ENCODE assay signal across 10 cellular contexts in the genomic region with DNA sequence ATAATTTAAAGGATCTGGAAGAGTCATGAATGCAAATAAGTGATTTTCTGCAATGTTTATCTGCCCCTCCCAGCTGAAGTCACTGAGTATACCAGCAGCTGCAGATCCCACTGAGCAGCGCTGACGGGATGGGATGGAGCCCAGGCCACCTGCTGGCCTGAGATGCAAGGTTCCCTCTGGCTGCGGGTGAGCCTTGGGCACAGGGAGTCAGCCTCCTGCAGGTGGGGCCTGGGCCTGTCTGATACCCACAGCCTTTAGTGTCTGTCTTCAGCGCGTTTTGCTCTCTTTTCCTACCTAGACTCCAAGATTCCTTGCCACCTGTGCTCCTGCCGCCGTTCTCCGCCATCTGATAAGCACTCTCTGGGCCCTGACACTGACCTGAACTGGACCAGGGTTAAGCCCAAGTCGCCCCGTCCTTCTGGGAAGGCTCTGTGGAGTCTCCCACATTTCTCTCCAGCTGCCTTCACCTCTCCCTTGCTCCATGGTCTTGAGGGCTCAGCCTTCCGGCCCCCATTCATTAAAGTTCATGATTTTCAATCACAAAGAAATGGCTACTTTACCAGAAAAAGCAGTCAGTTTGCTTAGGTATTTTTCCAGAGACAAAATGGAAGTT.
DNase-seq lines count a peak whose midpoint lies in the region; ATAC-seq and TF ChIP-seq lines count a peak whose summit lies in the region.
"Had no signal": no experiment of that assay in that cellular context is flagged by ENCODE, and none has a peak within 500 bp of the region (broad histone marks: within the 10 kb centered on the region; RNA-seq: fewer than 3 reads in every experiment).

No MANE protein-coding gene starts in this region.

- no peaks in the 10 kb centered on the region for H3K9me3 ChIP-seq in SJCRH30 (replicated peaks)
- H3K9me3 ChIP-seq in upper lobe of left lung: no peaks in the 10 kb centered on the region
- H3K9me3 ChIP-seq: sigmoid colon had no signal

- H3K36me3 ChIP-seq in SJCRH30 (no peaks in the 10 kb centered on the region), upper lobe of left lung (no peaks in the 10 kb centered on the region)
- H3K36me3 ChIP-seq: sigmoid colon had no signal

- H3K27ac Mint-ChIP-seq in T-cell: no peak overlapping the region
- H3K27ac Mint-ChIP-seq: activated naive CD8-positive, alpha-beta T cell treated with anti-CD3 and anti-CD28 coated beads, Interleukin-2, amount 10 ng/mL, durations not matched to agents 7 days and 5 days had no signal

- no peak overlapping the region for H3K4me3 Mint-ChIP-seq in T-cell
- H3K4me3 Mint-ChIP-seq: activated naive CD8-positive, alpha-beta T cell treated with anti-CD3 and anti-CD28 coated beads, Interleukin-2, amount 10 ng/mL, durations not matched to agents 7 days and 5 days had no signal

- 89 to 90% methylated on average over 11 of the region's 11 CpGs for WGBS in upper lobe of left lung, 2 donors

- POLR2A ChIA-PET in HEK293T (lab: Yijun Ruan, JAX): no interaction called here
- POLR2A ChIA-PET in T-cell (lab: Charles Lee): interaction anchor here in 1 of 2 donors (0.6 kb wide), 1 partner anchor 123 kb away, joined by 6 read pairs; no protein-coding TSS in a partner anchor

- H3K36me3 Mint-ChIP-seq in T-cell: no peaks in the 10 kb centered on the region
- H3K36me3 Mint-ChIP-seq: activated naive CD8-positive, alpha-beta T cell treated with anti-CD3 and anti-CD28 coated beads, Interleukin-2, amount 10 ng/mL, durations not matched to agents 7 days and 5 days had no signal

- no peak for TF ChIP-seq CTCF in upper lobe of left lung (IDR thresholded peaks at IDR 0.05)
- no peak for TF ChIP-seq CTCF in coronary artery (IDR thresholded peaks at IDR 0.05)

- CTCF ChIA-PET in HEK293T (lab: Yijun Ruan, JAX) (interaction anchor here (1.0 kb wide), 1 partner anchor 221 kb away, joined by 3 read pairs; no protein-coding TSS in a partner anchor), T-cell (lab: Charles Lee) (no interaction called here)

- H3K4me1 Mint-ChIP-seq in T-cell: no peaks in the 10 kb centered on the region
- H3K4me1 Mint-ChIP-seq: activated naive CD8-positive, alpha-beta T cell treated with anti-CD3 and anti-CD28 coated beads, Interleukin-2, amount 10 ng/mL, durations not matched to agents 7 days and 5 days had no signal

- TF ChIP-seq EP300 in upper lobe of left lung (IDR thresholded peaks at IDR 0.05): no peak

- H3K27me3 ChIP-seq in SJCRH30: no peaks in the 10 kb centered on the region
- H3K27me3 ChIP-seq in upper lobe of left lung: no peaks in the 10 kb centered on the region
- H3K27me3 ChIP-seq: sigmoid colon had no signal

- no peak for ATAC-seq in T-cell (replicated peaks in 1 of 4)
- no peak for ATAC-seq in upper lobe of left lung (ENCODE audit: low FRiP score in 2 of 2)

- peaks cover 0 to 34% (median 8%) of the 10 kb centered on the region in 3 donors for H3K9me3 Mint-ChIP-seq in T-cell
- H3K9me3 Mint-ChIP-seq: activated naive CD8-positive, alpha-beta T cell treated with anti-CD3 and anti-CD28 coated beads, Interleukin-2, amount 10 ng/mL, durations not matched to agents 7 days and 5 days had no signal

- H3K4me1 ChIP-seq in SJCRH30 (peaks cover 13% of the 10 kb centered on the region), upper lobe of left lung (no peaks in the 10 kb centered on the region)

- H3K27ac ChIP-seq in SJCRH30 (no peak overlapping the region), upper lobe of left lung (no peak overlapping the region), coronary artery (no peak overlapping the region)
- H3K27ac ChIP-seq: sigmoid colon had no signal

- H3K27me3 Mint-ChIP-seq in T-cell: no peaks in the 10 kb centered on the region
- H3K27me3 Mint-ChIP-seq: activated naive CD8-positive, alpha-beta T cell treated with anti-CD3 and anti-CD28 coated beads, Interleukin-2, amount 10 ng/mL, durations not matched to agents 7 days and 5 days had no signal

- H3K4me3 ChIP-seq in SJCRH30 (no peak overlapping the region), upper lobe of left lung (no peak overlapping the region), coronary artery (no peak overlapping the region)
- H3K4me3 ChIP-seq: sigmoid colon had no signal

- TF ChIP-seq POLR2A in upper lobe of left lung (IDR thresholded peaks at IDR 0.05): no peak

- DNase-seq in A172 (ENCODE audit: low spot score) (peak; percentile 62), HEK293T (ENCODE audit: extremely low spot score) (peak; percentile 25), SJCRH30 (peak; percentile 48 to 66), iPS-NIHi11 (ENCODE audit: low spot score) (peak; percentile 44), Kasumi-1 (lab: John Stamatoyannopoulos, UW) (no peak), T-cell (no peak), upper lobe of left lung (no peak), coronary artery (ENCODE audit: low spot score) (no peak)
- DNase-seq: activated naive CD8-positive, alpha-beta T cell treated with anti-CD3 and anti-CD28 coated beads, Interleukin-2, amount 10 ng/mL, durations not matched to agents 7 days and 5 days; sigmoid colon had no signal

TF ChIP-seq in HEK293T, 16 proteins besides CTCF, POLR2A, EP300 and RAD21:
- TF ChIP-seq NFRKB (IDR thresholded peaks at IDR 0.05) (no peak), CTBP1 (IDR thresholded peaks at IDR 0.05; ENCODE audit: borderline replicate concordance) (no peak), L3MBTL2 (conservative IDR thresholded peaks at IDR 0.05) (no peak), ELF4 (IDR thresholded peaks at IDR 0.05) (no peak), HDGF (IDR thresholded peaks at IDR 0.05; ENCODE audit: borderline replicate concordance) (no peak), FOXK2 (IDR thresholded peaks at IDR 0.05) (no peak), LEF1 (IDR thresholded peaks at IDR 0.05; ENCODE audit: borderline replicate concordance) (no peak), ZNF384 (IDR thresholded peaks at IDR 0.05) (no peak), BHLHE40 (IDR thresholded peaks at IDR 0.05; ENCODE audit: borderline replicate concordance) (no peak), SP1 (IDR thresholded peaks at IDR 0.05) (no peak), TARDBP (IDR thresholded peaks at IDR 0.05) (no peak), FOXA1 (IDR thresholded peaks at IDR 0.05) (no peak), FOXM1 (IDR thresholded peaks at IDR 0.05; ENCODE audit: borderline replicate concordance) (no peak), ARNT (IDR thresholded peaks at IDR 0.05) (no peak), SUZ12 (IDR thresholded peaks at IDR 0.05) (no peak)
- TF ChIP-seq, protein P1, sequence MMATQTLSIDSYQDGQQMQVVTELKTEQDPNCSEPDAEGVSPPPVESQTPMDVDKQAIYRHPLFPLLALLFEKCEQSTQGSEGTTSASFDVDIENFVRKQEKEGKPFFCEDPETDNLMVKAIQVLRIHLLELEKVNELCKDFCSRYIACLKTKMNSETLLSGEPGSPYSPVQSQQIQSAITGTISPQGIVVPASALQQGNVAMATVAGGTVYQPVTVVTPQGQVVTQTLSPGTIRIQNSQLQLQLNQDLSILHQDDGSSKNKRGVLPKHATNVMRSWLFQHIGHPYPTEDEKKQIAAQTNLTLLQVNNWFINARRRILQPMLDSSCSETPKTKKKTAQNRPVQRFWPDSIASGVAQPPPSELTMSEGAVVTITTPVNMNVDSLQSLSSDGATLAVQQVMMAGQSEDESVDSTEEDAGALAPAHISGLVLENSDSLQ (IDR thresholded peaks at IDR 0.05): no peak

Comparison
In these comparisons a context has a peak if more than half of its experiments do, and no peak if none do; other contexts are left out.
1. DNase-seq: peak in A172 (single experiment), HEK293T (single experiment), SJCRH30 (2 of 2) and iPS-NIHi11 (single experiment); none in Kasumi-1 (0 of 2), T-cell (0 of 34), upper lobe of left lung (0 of 2) and coronary artery (single experiment).